1 cellular context compared by ENCODE assay signal in the genomic region with DNA sequence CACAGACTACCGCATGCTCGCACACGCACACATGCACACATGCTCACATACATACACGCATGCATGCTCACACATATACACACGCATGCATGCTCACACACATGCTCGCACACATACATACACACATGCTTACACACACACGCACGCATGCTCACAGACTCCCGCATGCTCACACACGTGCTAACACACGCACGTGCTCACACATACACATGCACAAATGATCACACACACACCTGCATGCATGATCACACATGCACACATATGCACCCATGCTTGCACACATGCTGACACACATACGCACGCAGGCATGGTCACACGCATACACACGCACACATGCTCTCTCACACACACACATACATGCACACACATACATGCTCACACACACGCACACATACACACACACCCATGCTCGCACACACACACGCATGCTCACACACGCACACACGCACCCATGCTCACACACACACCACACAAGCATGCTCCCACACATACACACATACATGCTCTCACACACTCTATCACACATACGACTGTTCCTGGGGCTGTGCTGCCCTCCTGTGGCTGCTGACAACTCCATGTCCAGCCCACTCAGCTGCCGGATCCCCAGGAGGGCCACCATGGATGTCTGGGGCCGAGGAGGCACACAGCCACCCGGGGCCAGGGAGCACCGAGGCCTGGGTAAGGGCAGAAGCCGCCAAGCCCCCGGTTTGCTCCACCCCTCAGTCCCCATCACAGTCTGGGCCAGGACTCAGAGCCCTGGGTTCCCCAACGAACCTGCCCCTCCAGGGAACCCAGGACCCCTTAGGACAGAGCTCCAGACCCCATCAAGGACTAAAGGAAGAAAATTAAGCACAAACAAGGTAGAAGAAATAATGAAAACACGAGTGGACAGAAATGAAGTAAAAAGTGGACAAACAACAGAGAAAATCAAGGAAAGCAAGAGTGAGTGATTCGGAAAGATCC.
TF ChIP-seq lines count a peak whose summit lies in the region.

No MANE protein-coding gene starts in this region.

TF ChIP-seq in endothelial cell of umbilical vein, 7 proteins besides CTCF, POLR2A, EP300 and RAD21 (continued from another document):
- TF ChIP-seq POLR2AphosphoS5 (IDR thresholded peaks at IDR 0.05; ENCODE audit: insufficient read depth, low read depth, low read length) (no peak), EZH2 (IDR thresholded peaks at IDR 0.05; ENCODE audit: borderline replicate concordance, low read depth, low read length, severe bottlenecking) (no peak)
TF ChIP-seq in endothelial cell of umbilical vein: peak in this region for 1.
